In the genomic region with DNA sequence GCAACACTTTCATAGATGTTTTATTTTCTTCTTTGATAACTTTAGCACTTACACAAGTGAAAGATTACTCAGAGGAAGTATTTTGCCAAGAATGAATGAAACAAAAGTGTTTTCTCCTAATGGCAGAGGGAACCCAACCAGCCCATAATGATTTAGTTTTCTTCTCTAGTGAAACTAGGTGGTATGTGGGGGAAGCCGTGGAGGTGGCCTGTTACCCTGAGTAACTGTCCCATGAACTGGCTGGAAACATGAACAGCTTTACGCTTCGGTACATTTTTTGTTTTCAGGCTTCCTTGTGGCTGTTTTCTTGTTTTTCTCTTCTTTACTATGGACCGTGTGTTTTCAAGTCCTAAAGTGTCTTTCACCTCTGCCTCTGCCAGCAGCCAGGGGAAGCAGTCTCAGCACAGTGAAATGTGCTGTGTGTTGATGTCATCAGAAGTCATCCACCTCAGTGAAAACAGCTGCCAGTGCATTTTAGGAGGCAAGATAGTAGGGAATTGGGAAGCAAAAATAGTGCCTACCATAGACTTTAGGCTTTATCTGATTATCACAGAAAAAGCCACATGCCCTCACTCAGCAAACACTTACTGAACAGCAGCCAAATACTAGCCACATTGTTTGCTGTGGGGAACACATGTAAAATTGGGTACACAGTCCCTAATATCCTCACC, we compare ENCODE assay signal across 12 cellular contexts.
DNase-seq lines count a peak whose midpoint lies in the region; TF ChIP-seq lines count a peak whose summit lies in the region.
"Had no signal": no experiment of that assay in that cellular context is flagged by ENCODE, and none has a peak within 500 bp of the region (broad histone marks: within the 10 kb centered on the region; RNA-seq: fewer than 3 reads in every experiment).

No MANE protein-coding gene starts in this region.

- H3K79me2 ChIP-seq in Karpas-422 (ENCODE audit: low read length): no peaks in the 10 kb centered on the region

- no peak overlapping the region for H3K9ac ChIP-seq in Karpas-422 (ENCODE audit: low read length)

- H3K9me3 ChIP-seq in Karpas-422 (ENCODE audit: low read length): no peaks in the 10 kb centered on the region

- H3K36me3 ChIP-seq in Karpas-422 (ENCODE audit: insufficient read depth, low read length): no peaks in the 10 kb centered on the region

- H4K20me1 ChIP-seq in Karpas-422 (ENCODE audit: insufficient read depth, low read depth, low read length): no peaks in the 10 kb centered on the region

- peak overlapping the region; percentile 75 for H3K27ac Mint-ChIP-seq in HFFc6
- H3K27ac Mint-ChIP-seq: activated CD4-positive, alpha-beta memory T cell treated with anti-CD3 and anti-CD28 coated beads, Interleukin-2, amount 10 ng/mL, durations not matched to agents 7 days and 5 days had no signal

- peak overlapping the region; percentile 46 for H3K27ac ChIP-seq in caudate nucleus (ENCODE audit: low read depth, low read length)
- peak overlapping the region; percentile 12 for H3K27ac ChIP-seq in layer of hippocampus (ENCODE audit: low read depth, low read length)
- no peak overlapping the region for H3K27ac ChIP-seq in Karpas-422 (ENCODE audit: low read length)

- POLR2A ChIA-PET in GM10248 (lab: Yijun Ruan, JAX): no interaction called here

- H3K9me3 Mint-ChIP-seq in HFFc6: no peaks in the 10 kb centered on the region
- H3K9me3 Mint-ChIP-seq: activated CD4-positive, alpha-beta memory T cell treated with anti-CD3 and anti-CD28 coated beads, Interleukin-2, amount 10 ng/mL, durations not matched to agents 7 days and 5 days had no signal

- no peak overlapping the region for H3K4me2 ChIP-seq in Karpas-422 (ENCODE audit: low read depth, low read length, poor library complexity, severe bottlenecking)

- H3K4me3 ChIP-seq in Karpas-422 (ENCODE audit: low read length): no peak overlapping the region

- DNase-seq in AG08396 (ENCODE audit: low spot score) (peak; percentile 23), HFFc6 (peak; percentile 32), caudate nucleus (lab: John Stamatoyannopoulos, UW) (peak in 1 of 61 donors; percentile 14), Karpas-422 (no peak), superior temporal gyrus (ENCODE audit: extremely low spot score) (no peak), NCI-H2171 (lab: John Stamatoyannopoulos, UW) (no peak), GM10248 (ENCODE audit: extremely low spot score) (no peak)
- DNase-seq: activated CD4-positive, alpha-beta memory T cell treated with anti-CD3 and anti-CD28 coated beads, Interleukin-2, amount 10 ng/mL, durations not matched to agents 7 days and 5 days; AML-193; cerebellar nuclear complex; stimulated activated CD4-positive, alpha-beta T cell treated with anti-CD3 and anti-CD28 coated beads, Interleukin-1b, Interleukin-23, amount 100 ng/mL, for 48 hours had no signal

- H2AFZ ChIP-seq in Karpas-422 (ENCODE audit: low read length): no peak overlapping the region

- H3K27me3 ChIP-seq in layer of hippocampus (ENCODE audit: control insufficient read depth, insufficient read depth, low read length) (no peaks in the 10 kb centered on the region), Karpas-422 (ENCODE audit: low read length) (no peaks in the 10 kb centered on the region)

- no peaks in the 10 kb centered on the region for H3K4me1 ChIP-seq in Karpas-422 (ENCODE audit: low read length)

- CTCF ChIA-PET in GM10248 (lab: Yijun Ruan, JAX): no interaction called here

- H3K9me2 ChIP-seq in Karpas-422 (replicated peaks; ENCODE audit: insufficient read depth, low read length): no peaks in the 10 kb centered on the region

- H3K4me1 Mint-ChIP-seq in HFFc6 (ENCODE audit: low read depth): peaks cover 24% of the 10 kb centered on the region

- peak overlapping the region; percentile 25; the same call in 1 of the 2 replicates for H3K4me3 Mint-ChIP-seq in HFFc6
- H3K4me3 Mint-ChIP-seq: activated CD4-positive, alpha-beta memory T cell treated with anti-CD3 and anti-CD28 coated beads, Interleukin-2, amount 10 ng/mL, durations not matched to agents 7 days and 5 days had no signal

- H3K36me3 Mint-ChIP-seq in HFFc6 (ENCODE audit: low read depth): peaks cover 4% of the 10 kb centered on the region; the same call in 1 of the 2 replicates

- TF ChIP-seq CTCF in HFFc6 (IDR thresholded peaks at IDR 0.05): no peak
- no peak for TF ChIP-seq CTCF in GM10248 (IDR thresholded peaks at IDR 0.05; ENCODE audit: control extremely low read depth, extremely low read depth, low read depth, missing control alignments)

- peaks cover 2% of the 10 kb centered on the region; the same call in 1 of the 2 replicates for H3K27me3 Mint-ChIP-seq in HFFc6 (ENCODE audit: insufficient read depth)
- H3K27me3 Mint-ChIP-seq: activated CD4-positive, alpha-beta memory T cell treated with anti-CD3 and anti-CD28 coated beads, Interleukin-2, amount 10 ng/mL, durations not matched to agents 7 days and 5 days had no signal

Comparison
In these comparisons a context has a peak if more than half of its experiments do, and no peak if none do; other contexts are left out.
1. DNase-seq: peak in AG08396 (single experiment) and HFFc6 (single experiment); none in Karpas-422 (single experiment), superior temporal gyrus (single experiment), NCI-H2171 (single experiment) and GM10248 (single experiment).